ENCODE assay signal across 21 cellular contexts in genomic region chr9:98334796-98335195, GRCh38.
DNase-seq lines count a peak whose midpoint lies in the region; ATAC-seq, FAIRE-seq and TF ChIP-seq lines count a peak whose summit lies in the region.
"Had no signal": no experiment of that assay in that cellular context is flagged by ENCODE, and none has a peak within 500 bp of the region (broad histone marks: within the 10 kb centered on the region; RNA-seq: fewer than 3 reads in every experiment).

No MANE protein-coding gene starts in this region.

- peak overlapping the region; percentile 37; the same call in 1 of the 2 replicates for H2AK5ac ChIP-seq in IMR-90 (ENCODE audit: low read depth, low read length)

- H4K8ac ChIP-seq in IMR-90 (ENCODE audit: low read depth in 2 of 2, low read length in 2 of 2), result peak overlapping the region; percentile 36 to 41; a peak in 2 of 4 replicates

- ATAC-seq in IMR-90 (ENCODE audit: low read depth), result no peak
- ATAC-seq: Right ventricle myocardium inferior, T-helper 17 cell had no signal

- H2BK120ac ChIP-seq in IMR-90 (ENCODE audit: low read depth, low read length), result peak overlapping the region; percentile 64

- 0 out of 2 replicates have a peak overlapping the region, but pooled peaks have one; percentile 8 for H4K91ac ChIP-seq in IMR-90 (ENCODE audit: insufficient read depth, low read depth, low read length)

- POLR2A ChIA-PET in GM10248 (lab: Yijun Ruan, JAX) (no interaction called here), IMR-90 (lab: Charles Lee; ENCODE audit: unreplicated experiment) (no interaction called here)

- H3K27ac ChIP-seq in IMR-90 (ENCODE audit: insufficient read depth, low read length) (no peak overlapping the region), spleen (no peak overlapping the region), colonic mucosa (no peak overlapping the region)
- H3K27ac ChIP-seq: BLaER1, Peyer's patch had no signal

- TF ChIP-seq CTCF in GM10248 (IDR thresholded peaks at IDR 0.05; ENCODE audit: control extremely low read depth, extremely low read depth, low read depth, missing control alignments), result no peak
- no peak for TF ChIP-seq CTCF in IMR-90 (conservative IDR thresholded peaks at IDR 0.05; ENCODE audit: low read depth, low read length)
- no peak for TF ChIP-seq CTCF in spleen (IDR thresholded peaks at IDR 0.05 in 8 of 11, conservative IDR thresholded peaks at IDR 0.05 in 3 of 11)
- TF ChIP-seq CTCF in colonic mucosa (IDR thresholded peaks at IDR 0.05), result no peak

- WGBS in IMR-90 (ENCODE audit: extremely low coverage in 2 of 2, insufficient read length in 1 of 2), 2 experiments, result no CpG with 5 or more reads among the region's 3 CpGs
- 55 to 78% (median 72%) methylated on average over 3 of the region's 3 CpGs for WGBS in spleen, 5 donors

- H3K56ac ChIP-seq in IMR-90 (ENCODE audit: extremely low read depth, insufficient read depth, low read length), result no peak overlapping the region

- no peak overlapping the region for H3K23ac ChIP-seq in IMR-90 (ENCODE audit: low read depth, low read length)

- H2AFZ ChIP-seq in IMR-90 (replicated peaks; ENCODE audit: low read length, poor library complexity), result no peak overlapping the region

- H3K4me2 ChIP-seq in IMR-90 (ENCODE audit: low read depth, low read length), result no peak overlapping the region
- H3K4me2 ChIP-seq: BLaER1 had no signal

- H3K9me1 ChIP-seq in IMR-90 (ENCODE audit: insufficient read depth, low read length), result peaks cover 21% of the 10 kb centered on the region

- in situ Hi-C loops in IMR-90 (cut with MboI; ENCODE audit: low sequenced_read_pairs), result no loop called here

- H4K5ac ChIP-seq in IMR-90 (ENCODE audit: low read depth, low read length), result peak overlapping the region; percentile 21; the same call in 1 of the 2 replicates

- H3K9ac ChIP-seq in IMR-90 (ENCODE audit: low read depth, low read length) (no peak overlapping the region), colonic mucosa (ENCODE audit: low read depth in 2 of 2, low read length in 2 of 2) (no peak overlapping the region)
- H3K9ac ChIP-seq: BLaER1 had no signal

- H3K18ac ChIP-seq in IMR-90 (ENCODE audit: low read depth, low read length), result peak overlapping the region; percentile 56; the same call in 1 of the 2 replicates

- TF ChIP-seq RAD21 in IMR-90 (IDR thresholded peaks at IDR 0.05; ENCODE audit: low read length), result no peak

- no peak for FAIRE-seq in H54 (lab: Jason Lieb, UNC)
- FAIRE-seq: GM12891, H1, HTR-8/SVneo had no signal

- DNase-seq in GM10248 (ENCODE audit: extremely low spot score) (peak; percentile 1), IMR-90 (no peak), SW480 (ENCODE audit: low spot score) (peak; percentile 30), spleen (peak; percentile 7), H54 (ENCODE audit: insufficient read length, low spot score) (no peak), colonic mucosa (no peak)
- DNase-seq in effector CD8-positive, alpha-beta T cell (lab: John Stamatoyannopoulos, UW), result no peak
- DNase-seq: CD4-positive, alpha-beta memory T cell; DND-41; NCI-H1694 treated with DMSO at 0.1 percent for 48 hours; NCI-H2081 treated with DMSO at 0.1 percent for 48 hours; NCI-H2171 treated with DMSO at 0.1 percent for 48 hours; NCI-H524 treated with DMSO at 0.1 percent for 48 hours; NCI-H82; Peyer's patch; T-helper 17 cell had no signal

- H3K9me3 ChIP-seq in IMR-90 (ENCODE audit: control insufficient read depth, insufficient read depth, low read length), result no peaks in the 10 kb centered on the region
- peaks cover 0 to 2% (median 0%) of the 10 kb centered on the region in 8 donors for H3K9me3 ChIP-seq in spleen
- H3K9me3 ChIP-seq in colonic mucosa, result no peaks in the 10 kb centered on the region
- H3K9me3 ChIP-seq: Peyer's patch had no signal

- no peaks in the 10 kb centered on the region; the same call in 1 of the 2 replicates for H3K36me3 ChIP-seq in IMR-90 (ENCODE audit: control insufficient read depth, insufficient read depth, low read length)
- H3K36me3 ChIP-seq in spleen, result no peaks in the 10 kb centered on the region
- no peaks in the 10 kb centered on the region for H3K36me3 ChIP-seq in colonic mucosa
- H3K36me3 ChIP-seq: BLaER1, Peyer's patch had no signal

- TF ChIP-seq POLR2A in IMR-90 (IDR thresholded peaks at IDR 0.05; ENCODE audit: low read depth, low read length), result no peak
- TF ChIP-seq POLR2A in spleen (IDR thresholded peaks at IDR 0.05), result no peak
- no peak for TF ChIP-seq POLR2A in H54 (IDR thresholded peaks at IDR 0.05; ENCODE audit: low read depth, low read length)

- no peaks in the 10 kb centered on the region for H4K20me1 ChIP-seq in IMR-90 (ENCODE audit: insufficient read depth, low read length)
- H4K20me1 ChIP-seq: BLaER1 had no signal

- H3K27me3 ChIP-seq in IMR-90 (ENCODE audit: control insufficient read depth, insufficient read depth, low read length) (no peaks in the 10 kb centered on the region), spleen (replicated peaks in 1 of 7) (peaks cover 0 to 34% (median 0%) of the 10 kb centered on the region in 7 donors), colonic mucosa (no peaks in the 10 kb centered on the region)
- H3K27me3 ChIP-seq: BLaER1, Peyer's patch had no signal

- H3K79me1 ChIP-seq in IMR-90 (ENCODE audit: low read depth in 1 of 2, low read length in 2 of 2), result peaks cover 0 to 35% of the 10 kb centered on the region in 2 experiments; a peak in 3 of 4 replicates

- H3K4ac ChIP-seq in IMR-90 (ENCODE audit: low read depth, low read length), result peak overlapping the region; percentile 44; the same call in 1 of the 2 replicates

- no peak overlapping the region for H2AK9ac ChIP-seq in IMR-90 (replicated peaks; ENCODE audit: low read depth, low read length, poor library complexity)

- H3K4me3 ChIP-seq in IMR-90 (ENCODE audit: insufficient read depth, low read depth, low read length) (no peak overlapping the region), spleen (no peak overlapping the region), colonic mucosa (no peak overlapping the region)
- H3K4me3 ChIP-seq: BLaER1, Peyer's patch had no signal

- H3K14ac ChIP-seq in IMR-90 (replicated peaks; ENCODE audit: low read depth, low read length), result peak overlapping the region; percentile 24

- intact Hi-C loops in IMR-90 (cut with micrococcal nuclease), result loop anchor here (5.0 kb wide), 1 partner anchor 38 kb away; no protein-coding TSS in a partner anchor
- intact Hi-C loops in spleen (cut with DNase I; ENCODE audit: low total_unique reads), result no loop called here
- intact Hi-C loops in colonic mucosa (cut with DNase I), result no loop called here

- peak overlapping the region; percentile 52 for H2BK20ac ChIP-seq in IMR-90 (ENCODE audit: low read depth, low read length)

- no TSS peak for BruUV-seq in IMR-90 (replicated peaks; lab: Mats Ljungman, UMichigan)

- H3K4me1 ChIP-seq in IMR-90 (ENCODE audit: control insufficient read depth, insufficient read depth, low read length) (peaks cover 9% of the 10 kb centered on the region), spleen (peaks cover 0 to 13% (median 6%) of the 10 kb centered on the region in 6 donors), colonic mucosa (no peaks in the 10 kb centered on the region)
- H3K4me1 ChIP-seq: BLaER1, Peyer's patch had no signal

- peak overlapping the region; percentile 77 for H2BK5ac ChIP-seq in IMR-90 (ENCODE audit: low read depth, low read length, poor library complexity, severe bottlenecking)

- dilution Hi-C loops in IMR-90 (cut with HindIII; ENCODE audit: low sequenced_read_pairs, unreplicated experiment), result no loop called here

- peak overlapping the region; percentile 80; the same call in 2 of the 3 replicates for H2BK15ac ChIP-seq in IMR-90 (ENCODE audit: low read depth, low read length)

- CTCF ChIA-PET in GM10248 (lab: Yijun Ruan, JAX) (interaction anchor here (1.1 kb wide), 1 partner anchor 36 kb away, joined by 3 read pairs; no protein-coding TSS in a partner anchor), IMR-90 (lab: Yijun Ruan, JAX) (no interaction called here)

TF ChIP-seq in IMR-90, 13 proteins besides CTCF, POLR2A, EP300 and RAD21:
- TF ChIP-seq MXI1 (IDR thresholded peaks at IDR 0.05; ENCODE audit: borderline replicate concordance, low read depth, low read length) (no peak), USF2 (IDR thresholded peaks at IDR 0.05; ENCODE audit: low read depth, low read length) (no peak), RFX5 (IDR thresholded peaks at IDR 0.05; ENCODE audit: low read depth, low read length) (no peak), RCOR1 (IDR thresholded peaks at IDR 0.05; ENCODE audit: insufficient replicate concordance, low read length) (no peak), ELK1 (IDR thresholded peaks at IDR 0.05; ENCODE audit: borderline replicate concordance, low read depth, low read length) (no peak), FOS (IDR thresholded peaks at IDR 0.05; ENCODE audit: low read depth, low read length) (no peak), CEBPB (IDR thresholded peaks at IDR 0.05; ENCODE audit: low read depth, low read length) (no peak), NFE2L2 (IDR thresholded peaks at IDR 0.05; ENCODE audit: low read depth, low read length) (no peak), CHD1 (IDR thresholded peaks at IDR 0.05; ENCODE audit: low read depth, low read length) (no peak), SMC3 (IDR thresholded peaks at IDR 0.05; ENCODE audit: low read depth, low read length) (no peak), BHLHE40 (IDR thresholded peaks at IDR 0.05; ENCODE audit: low read depth, low read length) (no peak), MAFK (IDR thresholded peaks at IDR 0.05; ENCODE audit: low read depth, low read length) (no peak), MAZ (IDR thresholded peaks at IDR 0.05; ENCODE audit: borderline replicate concordance, low read depth, low read length) (no peak)

Comparison
In these comparisons a context has a peak if more than half of its experiments do, and no peak if none do; other contexts are left out.
1. DNase-seq: peak in GM10248 (single experiment), SW480 (single experiment) and spleen (single experiment); none in IMR-90 (single experiment), effector CD8-positive, alpha-beta T cell (single experiment), H54 (single experiment) and colonic mucosa (single experiment).